ENCODE assay signal across 18 cellular contexts in the genomic region with DNA sequence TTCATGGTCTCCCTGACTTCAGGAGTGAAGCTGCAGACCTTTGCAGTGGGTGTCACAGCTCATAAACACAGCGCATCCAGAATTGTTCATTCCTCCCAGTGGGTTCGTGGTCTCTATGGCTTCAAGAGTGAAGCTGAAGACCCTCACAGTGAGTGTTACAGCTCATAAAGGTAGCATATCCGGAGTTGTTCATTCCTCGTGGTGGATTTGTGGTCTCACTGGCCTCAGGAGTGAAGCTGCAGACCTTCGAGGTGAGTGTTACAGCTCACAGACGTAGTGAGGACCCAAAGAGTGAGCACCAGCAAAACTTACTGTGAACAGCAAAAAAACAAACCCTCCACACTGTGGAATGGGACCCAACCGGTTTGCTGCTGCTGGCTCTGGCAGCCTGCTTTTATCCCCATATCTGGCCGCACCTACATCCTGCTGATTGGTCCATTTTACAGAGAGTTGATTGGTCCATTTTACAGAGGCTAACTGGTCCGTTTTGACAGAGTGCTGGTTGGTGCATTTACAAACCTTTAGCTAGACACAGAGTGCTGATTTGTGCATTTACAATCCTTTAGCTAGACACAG.
A peak's percentile ranks its signal among the peaks of the same experiment; 100 is the strongest.
DNase-seq lines count a peak whose midpoint lies in the region; ATAC-seq, FAIRE-seq and TF ChIP-seq lines count a peak whose summit lies in the region.
"Had no signal": no experiment of that assay in that cellular context is flagged by ENCODE, and none has a peak within 500 bp of the region (broad histone marks: within the 10 kb centered on the region; RNA-seq: fewer than 3 reads in every experiment).

No MANE protein-coding gene starts in this region.

- intact Hi-C loops in natural killer cell (cut with micrococcal nuclease) (no loop called here), posterior vena cava (cut with DNase I) (no loop called here)

- TF ChIP-seq CTCF in natural killer cell (IDR thresholded peaks at IDR 0.05), result no peak
- no peak for TF ChIP-seq CTCF in omental fat pad (IDR thresholded peaks at IDR 0.05)

- H3K27ac Mint-ChIP-seq in natural killer cell treated with Interleukin-12 subunit alpha and Interleukin-12 subunit beta and Interleukin-15 and Interleukin-18, amount 100 ng/mL, for 72 hours, result no peak overlapping the region
- no peak overlapping the region for H3K27ac Mint-ChIP-seq in natural killer cell

- no peak for TF ChIP-seq POLR2A in GM12892 (IDR thresholded peaks at IDR 0.05; ENCODE audit: low read depth, low read length)

- DNase-seq in natural killer cell treated with Interleukin-12 subunit alpha and Interleukin-12 subunit beta and Interleukin-15 and Interleukin-18, amount 100 ng/mL, for 72 hours (ENCODE audit: low spot score), result peak; percentile 20
- DNase-seq in natural killer cell (no peak), islet precursor cell (peak; percentile 68), posterior vena cava (ENCODE audit: low spot score) (peak; percentile 46), GM12892 (ENCODE audit: insufficient read length) (no peak), NCI-H2171 (lab: John Stamatoyannopoulos, UW) (no peak), omental fat pad (ENCODE audit: low spot score) (no peak)
- DNase-seq: EL; IMR-90; NCI-H1105; NCI-H146; NCI-H2029; NCI-H345; NCI-H524; NCI-H774; NK-92 treated with Interleukin-12 subunit alpha and Interleukin-12 subunit beta, amount 100 ng/mL, for 24 hours; Right ventricle myocardium superior had no signal

- H3K36me3 Mint-ChIP-seq in natural killer cell treated with Interleukin-12 subunit alpha and Interleukin-12 subunit beta and Interleukin-15 and Interleukin-18, amount 100 ng/mL, for 72 hours, result no peaks in the 10 kb centered on the region
- H3K36me3 Mint-ChIP-seq in natural killer cell, result no peaks in the 10 kb centered on the region

- H3K9me3 Mint-ChIP-seq in natural killer cell treated with Interleukin-12 subunit alpha and Interleukin-12 subunit beta and Interleukin-15 and Interleukin-18, amount 100 ng/mL, for 72 hours, result no peaks in the 10 kb centered on the region
- no peaks in the 10 kb centered on the region for H3K9me3 Mint-ChIP-seq in natural killer cell

- FAIRE-seq in GM12892 (lab: Jason Lieb, UNC), result no peak
- FAIRE-seq: A204.1 had no signal

- ATAC-seq in natural killer cell treated with Interleukin-12 subunit alpha and Interleukin-12 subunit beta and Interleukin-15 and Interleukin-18, amount 100 ng/mL, for 72 hours, result no peak
- no peak for ATAC-seq in natural killer cell
- no peak for ATAC-seq in omental fat pad (ENCODE audit: low FRiP score)

- no peaks in the 10 kb centered on the region for H3K27me3 Mint-ChIP-seq in natural killer cell treated with Interleukin-12 subunit alpha and Interleukin-12 subunit beta and Interleukin-15 and Interleukin-18, amount 100 ng/mL, for 72 hours
- H3K27me3 Mint-ChIP-seq in natural killer cell (ENCODE audit: low read depth in 2 of 2), result no peaks in the 10 kb centered on the region

- H3K4me3 Mint-ChIP-seq in natural killer cell treated with Interleukin-12 subunit alpha and Interleukin-12 subunit beta and Interleukin-15 and Interleukin-18, amount 100 ng/mL, for 72 hours, result no peak overlapping the region
- H3K4me3 Mint-ChIP-seq in natural killer cell, result no peak overlapping the region

- no peaks in the 10 kb centered on the region for H3K4me1 Mint-ChIP-seq in natural killer cell treated with Interleukin-12 subunit alpha and Interleukin-12 subunit beta and Interleukin-15 and Interleukin-18, amount 100 ng/mL, for 72 hours (ENCODE audit: low read depth in 2 of 2)
- no peaks in the 10 kb centered on the region for H3K4me1 Mint-ChIP-seq in natural killer cell

Comparison
In these comparisons a context has a peak if more than half of its experiments do, and no peak if none do; other contexts are left out.
1. DNase-seq: peak in natural killer cell treated with Interleukin-12 subunit alpha and Interleukin-12 subunit beta and Interleukin-15 and Interleukin-18, amount 100 ng/mL, for 72 hours (single experiment), islet precursor cell (single experiment) and posterior vena cava (single experiment); none in natural killer cell (single experiment), GM12892 (single experiment), NCI-H2171 (single experiment) and omental fat pad (single experiment).